In genomic region chr14:31166271-31166561, GRCh38 we compare ENCODE assay signal across 12 cellular contexts. TPM values are rescaled to one million over a fixed set of nuclear protein-coding genes. Genes with fewer than 3 reads are reported as not detected.
A peak's percentile ranks its signal among the peaks of the same experiment; 100 is the strongest.
DNase-seq lines count a peak whose midpoint lies in the region; ATAC-seq, FAIRE-seq and TF ChIP-seq lines count a peak whose summit lies in the region.
"Had no signal": no experiment of that assay in that cellular context is flagged by ENCODE, and none has a peak within 500 bp of the region (broad histone marks: within the 10 kb centered on the region; RNA-seq: fewer than 3 reads in every experiment).

No MANE protein-coding gene starts in this region.

- H2BK5ac ChIP-seq in H9 (ENCODE audit: insufficient read length, low read length): no peak overlapping the region

- H3K9me3 ChIP-seq in H9 (ENCODE audit: control insufficient read depth, low read depth, low read length): no peaks in the 10 kb centered on the region
- H3K9me3 ChIP-seq in astrocyte (ENCODE audit: insufficient read depth, low read depth, low read length): no peaks in the 10 kb centered on the region
- H3K9me3 ChIP-seq in smooth muscle cell (replicated peaks; ENCODE audit: low read depth): no peaks in the 10 kb centered on the region
- H3K9me3 ChIP-seq: SJCRH30 had no signal

- no peaks in the 10 kb centered on the region for H3K4me1 ChIP-seq in H9 (ENCODE audit: insufficient read depth, low read length)
- H3K4me1 ChIP-seq in astrocyte (ENCODE audit: insufficient read depth, low read length): peaks cover 20% of the 10 kb centered on the region
- no peaks in the 10 kb centered on the region for H3K4me1 ChIP-seq in smooth muscle cell (ENCODE audit: low read depth)
- H3K4me1 ChIP-seq: SJCRH30 had no signal

- H3K4me3 Mint-ChIP-seq in H9 (no peak overlapping the region), astrocyte (ENCODE audit: unreplicated experiment) (no peak overlapping the region)
- H3K4me3 Mint-ChIP-seq: memory B cell had no signal

- no peak overlapping the region for H2AK5ac ChIP-seq in H9 (ENCODE audit: insufficient read length, low read length)

- no peaks in the 10 kb centered on the region for H3K79me1 ChIP-seq in H9 (ENCODE audit: insufficient read depth, low read depth, low read length, poor library complexity, severe bottlenecking)

- no peak overlapping the region for H2BK15ac ChIP-seq in H9 (ENCODE audit: low read depth, low read length)

- TF ChIP-seq CTCF in H9 (conservative IDR thresholded peaks at IDR 0.05) (no peak), astrocyte (IDR thresholded peaks at IDR 0.05; ENCODE audit: insufficient read depth, low read depth, low read length) (no peak), smooth muscle cell (IDR thresholded peaks at IDR 0.05; ENCODE audit: borderline replicate concordance, insufficient read depth, poor library complexity, severe bottlenecking) (no peak)

- no peaks in the 10 kb centered on the region for H3K79me2 ChIP-seq in H9 (ENCODE audit: insufficient read depth, low read length)
- H3K79me2 ChIP-seq in astrocyte (ENCODE audit: insufficient read depth, low read length): peaks cover 16% of the 10 kb centered on the region
- peaks cover 4% of the 10 kb centered on the region for H3K79me2 ChIP-seq in smooth muscle cell (ENCODE audit: low read depth)

- H3K36me3 ChIP-seq in astrocyte (ENCODE audit: insufficient read depth, low read length) (peaks cover 24% of the 10 kb centered on the region), smooth muscle cell (ENCODE audit: low read depth) (no peaks in the 10 kb centered on the region)

- WGBS in H9 (ENCODE audit: extremely low coverage, insufficient read length, low lambda C conversion rate): no CpG with 5 or more reads among the region's 3 CpGs
- WGBS in smooth muscle cell (ENCODE audit: low lambda C conversion rate): 95% methylated on average over 3 of the region's 3 CpGs

- H3K23ac ChIP-seq in H9 (ENCODE audit: insufficient read length, low read depth, low read length): no peak overlapping the region

- H4K5ac ChIP-seq in H9 (ENCODE audit: insufficient read length, low read depth, low read length): no peak overlapping the region

- DNase-seq in H9: no peak
- no peak for DNase-seq in astrocyte (ENCODE audit: low read depth)
- peak; percentile 11 for DNase-seq in iris pigment epithelial cell (ENCODE audit: low read depth)
- DNase-seq in smooth muscle cell (lab: John Stamatoyannopoulos, UW; ENCODE audit: unreplicated experiment): no peak
- no peak for DNase-seq in Ammon's horn (ENCODE audit: low spot score)
- no peak for DNase-seq in DMS153 (lab: John Stamatoyannopoulos, UW)
- DNase-seq: effector CD4-positive, alpha-beta T cell; NCI-H1436; SJCRH30 had no signal

- H3K4me3 ChIP-seq in astrocyte (ENCODE audit: insufficient read depth, low read depth, low read length) (no peak overlapping the region), smooth muscle cell (no peak overlapping the region)
- H3K4me3 ChIP-seq: SJCRH30 had no signal

- no peak overlapping the region for H2BK20ac ChIP-seq in H9 (ENCODE audit: low read depth, low read length, poor library complexity, severe bottlenecking)

- no peak for FAIRE-seq in astrocyte (lab: Jason Lieb, UNC)

- no peaks in the 10 kb centered on the region for H4K20me1 ChIP-seq in H9 (ENCODE audit: control insufficient read depth, insufficient read depth, insufficient read length)
- H4K20me1 ChIP-seq in astrocyte (ENCODE audit: insufficient read depth, low read length): peaks cover 5% of the 10 kb centered on the region
- H4K20me1 ChIP-seq in smooth muscle cell (ENCODE audit: low read depth): peaks cover 3% of the 10 kb centered on the region

- peaks cover 11% of the 10 kb centered on the region for H3F3A ChIP-seq in smooth muscle cell (ENCODE audit: low read depth)

- H3K23me2 ChIP-seq in H9 (ENCODE audit: insufficient read length, low read depth, low read length, poor library complexity, severe bottlenecking): no peaks in the 10 kb centered on the region

- H3K4me1 Mint-ChIP-seq in H9: no peaks in the 10 kb centered on the region
- H3K4me1 Mint-ChIP-seq in astrocyte (ENCODE audit: low read depth, unreplicated experiment): peaks cover 8% of the 10 kb centered on the region

- H4K91ac ChIP-seq in H9 (ENCODE audit: insufficient read length, low read depth, low read length): no peak overlapping the region

- no peak overlapping the region for H3K18ac ChIP-seq in H9 (ENCODE audit: insufficient read length, low read depth, low read length)

- no peak overlapping the region for H4K8ac ChIP-seq in H9 (replicated peaks; ENCODE audit: insufficient read length, low read depth, low read length)

- H3K27me3 ChIP-seq in H9 (ENCODE audit: insufficient read depth, low read length) (no peaks in the 10 kb centered on the region), astrocyte (ENCODE audit: insufficient read depth, low read length) (no peaks in the 10 kb centered on the region), smooth muscle cell (ENCODE audit: low read depth) (no peaks in the 10 kb centered on the region)
- H3K27me3 ChIP-seq: SJCRH30 had no signal

- no peak overlapping the region for H3T11ph ChIP-seq in H9 (ENCODE audit: low read length)

- H3K27ac ChIP-seq in H9 (ENCODE audit: insufficient read length, low read depth, low read length): no peak overlapping the region
- H3K27ac ChIP-seq in astrocyte (ENCODE audit: low read depth, low read length): peak overlapping the region; percentile 58
- peak overlapping the region; percentile 74 for H3K27ac ChIP-seq in smooth muscle cell (ENCODE audit: low read depth)
- H3K27ac ChIP-seq: SJCRH30 had no signal

- no peak overlapping the region for H3K9ac ChIP-seq in H9 (ENCODE audit: extremely low read depth, insufficient read length, low read length)
- H3K9ac ChIP-seq in astrocyte (ENCODE audit: low read length): no peak overlapping the region
- H3K9ac ChIP-seq in smooth muscle cell (ENCODE audit: low read depth): no peak overlapping the region

- H3K9me3 Mint-ChIP-seq in H9: no peaks in the 10 kb centered on the region
- no peaks in the 10 kb centered on the region for H3K9me3 Mint-ChIP-seq in astrocyte (ENCODE audit: unreplicated experiment)
- H3K9me3 Mint-ChIP-seq: memory B cell had no signal

- no peak overlapping the region for H2BK120ac ChIP-seq in H9 (ENCODE audit: low read depth, low read length, poor library complexity, severe bottlenecking)

- H3K4me2 ChIP-seq in H9 (ENCODE audit: insufficient read depth, insufficient read length, low read length): no peak overlapping the region
- H3K4me2 ChIP-seq in astrocyte (ENCODE audit: low read length): peak overlapping the region; percentile 61
- no peak overlapping the region for H3K4me2 ChIP-seq in smooth muscle cell

- H2AFZ ChIP-seq in H9 (ENCODE audit: low read length) (no peak overlapping the region), astrocyte (ENCODE audit: low read depth, low read length) (no peak overlapping the region), smooth muscle cell (ENCODE audit: low read depth) (no peak overlapping the region)

- H3K27me3 Mint-ChIP-seq in H9 (ENCODE audit: low read depth) (no peaks in the 10 kb centered on the region), astrocyte (ENCODE audit: low read depth, unreplicated experiment) (no peaks in the 10 kb centered on the region)
- H3K27me3 Mint-ChIP-seq: memory B cell had no signal

- H3K36me3 Mint-ChIP-seq in H9 (ENCODE audit: insufficient read depth in 1 of 3, low read depth in 3 of 3) (peaks cover 19 to 87% (median 65%) of the 10 kb centered on the region in 3 experiments; a peak in 6 of 7 replicates), astrocyte (ENCODE audit: low read depth, unreplicated experiment) (peaks cover 11% of the 10 kb centered on the region)

- H3K27ac Mint-ChIP-seq in H9 (peak overlapping the region in 2 of 3 experiments; percentile 8 to 26; a peak in 1 of 7 replicates), astrocyte (ENCODE audit: unreplicated experiment) (no peak overlapping the region)

- no peak overlapping the region for H3K14ac ChIP-seq in H9 (ENCODE audit: insufficient read depth, low read length)

- no peak overlapping the region for H3K56ac ChIP-seq in H9 (ENCODE audit: insufficient read length, low read depth, low read length)

- no peak overlapping the region for H3K4ac ChIP-seq in H9 (ENCODE audit: low read depth, low read length)

- ATAC-seq in HG02571 (IDR thresholded peaks at IDR 0.05; ENCODE audit: unreplicated experiment) (no peak), HG03196 (IDR thresholded peaks at IDR 0.05; ENCODE audit: unreplicated experiment) (no peak)

- no peak overlapping the region for H2BK12ac ChIP-seq in H9 (ENCODE audit: insufficient read length, low read depth, low read length)

RNA-seq across cellular contexts. Expression of gene HECTD1, which starts 41.4 kb away (rescaled TPM):
- total RNA-seq in H9 (2021) (121 and 135 TPM in 2 replicates), astrocyte (101 and 110 TPM in 2 replicates), smooth muscle cell (116 and 145 TPM in 2 replicates)
- 39.3 and 47.6 TPM in 2 replicates for polyA plus RNA-seq in smooth muscle cell
